Comparison of ENCODE assay signal across 19 cellular contexts in genomic region chr14:70020350-70021170, GRCh38.
DNase-seq lines count a peak whose midpoint lies in the region; ATAC-seq and TF ChIP-seq lines count a peak whose summit lies in the region.
"Had no signal": no experiment of that assay in that cellular context is flagged by ENCODE, and none has a peak within 500 bp of the region (broad histone marks: within the 10 kb centered on the region; RNA-seq: fewer than 3 reads in every experiment).

No MANE protein-coding gene starts in this region.

- CTCF ChIA-PET in HEK293 (lab: Yijun Ruan, JAX): interaction anchor here (0.5 to 2.2 kb wide), 6 partner anchors 8 to 202 kb away, joined by 3 to 9 read pairs (median 5); no protein-coding TSS in a partner anchor
- CTCF ChIA-PET in mammary epithelial cell (lab: Charles Lee; ENCODE audit: low non-redundant PET): no interaction called here

- intact Hi-C loops in mammary epithelial cell (cut with micrococcal nuclease): no loop called here

- no peak overlapping the region for H3K4me3 ChIP-seq in HEK293 (ENCODE audit: low read depth, low read length)
- no peak overlapping the region for H3K4me3 ChIP-seq in RWPE2 (ENCODE audit: severe bottlenecking)
- H3K4me3 ChIP-seq in mammary epithelial cell (replicated peaks in 1 of 3; ENCODE audit: insufficient read depth in 1 of 3, low read depth in 2 of 3, low read length in 3 of 3): no peak overlapping the region
- H3K4me3 ChIP-seq: thoracic aorta had no signal

- POLR2A ChIA-PET in HEK293 (lab: Yijun Ruan, JAX): interaction anchor here (2.2 kb wide), 1 partner anchor 142 kb away, joined by 11 read pairs; the partner anchor contains the start of gene SMOC1

- no peak for TF ChIP-seq CTCF in HEK293 (tag by site-specific recombination; IDR thresholded peaks at IDR 0.05)
- TF ChIP-seq CTCF in RWPE2 (IDR thresholded peaks at IDR 0.05; ENCODE audit: poor library complexity, severe bottlenecking): no peak
- TF ChIP-seq CTCF in mammary epithelial cell (conservative IDR thresholded peaks at IDR 0.05 in 1 of 2, IDR thresholded peaks at IDR 0.05 in 1 of 2; ENCODE audit: extremely low read depth in 1 of 2, insufficient read depth in 1 of 2, low read depth in 1 of 2, low read length in 2 of 2): no peak

- peak overlapping the region; percentile 46 for H3K27ac ChIP-seq in HEK293 (ENCODE audit: extremely low read depth, low read depth, low read length)
- no peak overlapping the region for H3K27ac ChIP-seq in RWPE2 (ENCODE audit: poor library complexity, severe bottlenecking)
- H3K27ac ChIP-seq in mammary epithelial cell (ENCODE audit: insufficient read depth, low read depth, low read length): no peak overlapping the region
- H3K27ac ChIP-seq: HL-60, parathyroid adenoma, thoracic aorta had no signal

- no peak overlapping the region for H3K9ac ChIP-seq in mammary epithelial cell (ENCODE audit: insufficient read depth, low read length)
- H3K9ac ChIP-seq: parathyroid adenoma had no signal

- no peaks in the 10 kb centered on the region for H3K9me3 ChIP-seq in HEK293 (ENCODE audit: control insufficient read depth, insufficient read depth, low read depth, low read length)
- no peaks in the 10 kb centered on the region for H3K9me3 ChIP-seq in RWPE2 (ENCODE audit: severe bottlenecking)
- H3K9me3 ChIP-seq in mammary epithelial cell (replicated peaks; ENCODE audit: insufficient read depth, low read length): no peaks in the 10 kb centered on the region
- H3K9me3 ChIP-seq: BE2C, thoracic aorta had no signal

- H2AFZ ChIP-seq in mammary epithelial cell (ENCODE audit: low read depth, low read length): no peak overlapping the region
- H2AFZ ChIP-seq: parathyroid adenoma had no signal

- ATAC-seq in RWPE2 (ENCODE audit: low read depth) (peak; percentile 40; the same call in 1 of the 3 replicates), GM18498 (IDR thresholded peaks at IDR 0.05; ENCODE audit: unreplicated experiment) (no peak)
- ATAC-seq in stimulated activated effector memory CD8-positive, alpha-beta T cell treated with anti-CD3 and anti-CD28 coated beads, Interleukin-12 subunit alpha, Interleukin-12 subunit beta, amount 100 ng/mL, for 72 hours: peak; percentile 20
- ATAC-seq: activated CD8-positive, alpha-beta T cell treated with anti-CD3 and anti-CD28 coated beads, Interleukin-2, amount 10 ng/mL, durations not matched to agents 7 days and 5 days; T-cell had no signal

- in situ Hi-C loops in mammary epithelial cell (cut with MboI; ENCODE audit: low sequenced_read_pairs in 2 of 2): no loop called here

- H3K9me3 Mint-ChIP-seq in stimulated activated effector memory CD8-positive, alpha-beta T cell treated with anti-CD3 and anti-CD28 coated beads, Interleukin-12 subunit alpha, Interleukin-12 subunit beta, amount 100 ng/mL, for 72 hours: no peaks in the 10 kb centered on the region
- H3K9me3 Mint-ChIP-seq: activated T-helper 1 cell treated with anti-CD3 and anti-CD28 coated beads, Interleukin-12 subunit alpha, Interleukin-12 subunit beta, Interleukin-2, Interleukin-4 antibody, amounts not matched to agents 30 ng/mL and 10 ng/mL and 1 ng/mL, durations not matched to agents 14 hours and 24 hours and 36 hours; T-cell had no signal

- H3K4me2 ChIP-seq in mammary epithelial cell (ENCODE audit: insufficient read depth, low read depth, low read length): no peak overlapping the region

- H3K36me3 Mint-ChIP-seq in stimulated activated effector memory CD8-positive, alpha-beta T cell treated with anti-CD3 and anti-CD28 coated beads, Interleukin-12 subunit alpha, Interleukin-12 subunit beta, amount 100 ng/mL, for 72 hours: no peaks in the 10 kb centered on the region
- H3K36me3 Mint-ChIP-seq: T-cell had no signal

- H3K4me3 Mint-ChIP-seq in stimulated activated effector memory CD8-positive, alpha-beta T cell treated with anti-CD3 and anti-CD28 coated beads, Interleukin-12 subunit alpha, Interleukin-12 subunit beta, amount 100 ng/mL, for 72 hours: no peak overlapping the region
- H3K4me3 Mint-ChIP-seq: activated CD8-positive, alpha-beta T cell treated with anti-CD3 and anti-CD28 coated beads, Interleukin-2, amount 10 ng/mL, durations not matched to agents 7 days and 5 days; activated T-helper 1 cell treated with anti-CD3 and anti-CD28 coated beads, Interleukin-12 subunit alpha, Interleukin-12 subunit beta, Interleukin-2, Interleukin-4 antibody, amounts not matched to agents 30 ng/mL and 10 ng/mL and 1 ng/mL, durations not matched to agents 14 hours and 24 hours and 36 hours; T-cell had no signal

- DNase-seq in RWPE2 (ENCODE audit: low spot score) (peak; percentile 44), foreskin melanocyte (peak; percentile 35), mammary epithelial cell (no peak)
- DNase-seq in stimulated activated effector memory CD8-positive, alpha-beta T cell treated with anti-CD3 and anti-CD28 coated beads, Interleukin-12 subunit alpha, Interleukin-12 subunit beta, amount 100 ng/mL, for 72 hours (ENCODE audit: low spot score in 2 of 2): no peak
- DNase-seq in NK-92 treated with Interleukin-12 subunit alpha and Interleukin-12 subunit beta, amount 100 ng/mL, for 24 hours (lab: John Stamatoyannopoulos, UW): no peak
- DNase-seq: activated CD8-positive, alpha-beta T cell treated with anti-CD3 and anti-CD28 coated beads, Interleukin-2, amount 10 ng/mL, durations not matched to agents 7 days and 5 days; BE2C; DMS 273 treated with DMSO at 0.1 percent for 48 hours; GOT3; KG1; NCI-H1436; NCI-H82; T-cell had no signal

- dilution Hi-C loops in mammary epithelial cell (cut with HindIII; ENCODE audit: low sequenced_read_pairs): no loop called here

- H4K20me1 ChIP-seq in mammary epithelial cell (ENCODE audit: insufficient read depth, low read length): no peaks in the 10 kb centered on the region

- no peak overlapping the region for H3K27ac Mint-ChIP-seq in stimulated activated effector memory CD8-positive, alpha-beta T cell treated with anti-CD3 and anti-CD28 coated beads, Interleukin-12 subunit alpha, Interleukin-12 subunit beta, amount 100 ng/mL, for 72 hours
- H3K27ac Mint-ChIP-seq: activated CD8-positive, alpha-beta T cell treated with anti-CD3 and anti-CD28 coated beads, Interleukin-2, amount 10 ng/mL, durations not matched to agents 7 days and 5 days; activated T-helper 1 cell treated with anti-CD3 and anti-CD28 coated beads, Interleukin-12 subunit alpha, Interleukin-12 subunit beta, Interleukin-2, Interleukin-4 antibody, amounts not matched to agents 30 ng/mL and 10 ng/mL and 1 ng/mL, durations not matched to agents 14 hours and 24 hours and 36 hours; T-cell had no signal

- 89% methylated on average over 8 of the region's 8 CpGs for WGBS in mammary epithelial cell (ENCODE audit: low coverage, missing lambda C conversion rate)

- H3K36me3 ChIP-seq in HEK293 (ENCODE audit: control insufficient read depth in 2 of 2, insufficient read depth in 1 of 2, low read length in 2 of 2): peaks cover 6 to 55% of the 10 kb centered on the region in 2 experiments; a peak in 1 of 3 replicates
- H3K36me3 ChIP-seq in RWPE2 (ENCODE audit: low read depth): no peaks in the 10 kb centered on the region
- no peaks in the 10 kb centered on the region for H3K36me3 ChIP-seq in mammary epithelial cell (ENCODE audit: insufficient read depth, low read length)
- H3K36me3 ChIP-seq: BE2C, thoracic aorta had no signal

- no TSS peak for BruUV-seq in mammary epithelial cell (replicated peaks; lab: Mats Ljungman, UMichigan)

- peaks cover 17% of the 10 kb centered on the region for H3K4me1 Mint-ChIP-seq in stimulated activated effector memory CD8-positive, alpha-beta T cell treated with anti-CD3 and anti-CD28 coated beads, Interleukin-12 subunit alpha, Interleukin-12 subunit beta, amount 100 ng/mL, for 72 hours

- H3K79me2 ChIP-seq in mammary epithelial cell (ENCODE audit: insufficient read depth, low read length): no peaks in the 10 kb centered on the region
- H3K79me2 ChIP-seq: parathyroid adenoma had no signal

- H3K4me1 ChIP-seq in HEK293 (ENCODE audit: control insufficient read depth, insufficient read depth, low read length) (peaks cover 12% of the 10 kb centered on the region), RWPE2 (ENCODE audit: insufficient read depth, poor library complexity, severe bottlenecking) (peaks cover 3% of the 10 kb centered on the region), mammary epithelial cell (ENCODE audit: insufficient read depth, low read length) (peaks cover 28% of the 10 kb centered on the region)
- H3K4me1 ChIP-seq: BE2C, parathyroid adenoma had no signal

- H3K27me3 ChIP-seq in RWPE2 (ENCODE audit: insufficient read depth, poor library complexity, severe bottlenecking) (no peaks in the 10 kb centered on the region), mammary epithelial cell (ENCODE audit: insufficient read depth, low read length) (no peaks in the 10 kb centered on the region)

Comparison
In these comparisons a context has a peak if more than half of its experiments do, and no peak if none do; other contexts are left out.
1. DNase-seq: peak in RWPE2 (single experiment) and foreskin melanocyte (single experiment); none in stimulated activated effector memory CD8-positive, alpha-beta T cell treated with anti-CD3 and anti-CD28 coated beads, Interleukin-12 subunit alpha, Interleukin-12 subunit beta, amount 100 ng/mL, for 72 hours (0 of 2), NK-92 treated with Interleukin-12 subunit alpha and Interleukin-12 subunit beta, amount 100 ng/mL, for 24 hours (single experiment) and mammary epithelial cell (single experiment).